ENCODE assay signal across 21 cellular contexts in genomic region chr4:112900416-112900815, GRCh38.
A peak's percentile ranks its signal among the peaks of the same experiment; 100 is the strongest.
DNase-seq lines count a peak whose midpoint lies in the region; ATAC-seq, FAIRE-seq and TF ChIP-seq lines count a peak whose summit lies in the region.
"Had no signal": no experiment of that assay in that cellular context is flagged by ENCODE, and none has a peak within 500 bp of the region (broad histone marks: within the 10 kb centered on the region; RNA-seq: fewer than 3 reads in every experiment).

No MANE protein-coding gene starts in this region.

- TF ChIP-seq CTCF in nephron (IDR thresholded peaks at IDR 0.05; ENCODE audit: unreplicated experiment in 3 of 3), result no peak

- peaks cover 29% of the 10 kb centered on the region for H3K4me1 Mint-ChIP-seq in nephron
- H3K4me1 Mint-ChIP-seq: IgD-negative memory B cell had no signal

- no peaks in the 10 kb centered on the region for H3K36me3 Mint-ChIP-seq in nephron (ENCODE audit: low read depth)
- H3K36me3 Mint-ChIP-seq: IgD-negative memory B cell had no signal

- H3K27me3 Mint-ChIP-seq in nephron (ENCODE audit: low read depth), result no peaks in the 10 kb centered on the region

- H3K27ac Mint-ChIP-seq in nephron, result peak overlapping the region; percentile 13 to 43 (median 37)
- H3K27ac Mint-ChIP-seq: CD4-positive, alpha-beta T cell; GM23338; HFFc6; IgD-negative memory B cell had no signal

- TF ChIP-seq POLR2A in GM12892 (IDR thresholded peaks at IDR 0.05; ENCODE audit: low read depth, low read length), result no peak

- FAIRE-seq in GM12892 (lab: Jason Lieb, UNC), result no peak
- FAIRE-seq: A549, GM12878, GM18507, HTR-8/SVneo had no signal

- in situ Hi-C loops in G401 (cut with HindIII; ENCODE audit: low sequenced_read_pairs), result no loop called here

- H3K9me3 Mint-ChIP-seq in nephron, result no peaks in the 10 kb centered on the region
- H3K9me3 Mint-ChIP-seq: CD4-positive, alpha-beta T cell; GM23338; HFFc6; IgD-negative memory B cell had no signal

- DNase-seq in NCI-H82 (lab: John Stamatoyannopoulos, UW) (peak; percentile 15), NCI-H82 treated with DMSO at 0.1 percent for 48 hours (lab: John Stamatoyannopoulos, UW; ENCODE audit: unreplicated experiment) (no peak), left lobe of liver (ENCODE audit: low spot score) (no peak), NCI-H526 (lab: John Stamatoyannopoulos, UW) (no peak), G401 (ENCODE audit: low spot score) (no peak), GM12892 (ENCODE audit: insufficient read length) (no peak)
- DNase-seq: AML-193; CD4-positive, alpha-beta T cell; DMS153; DMS79; H7; HFFc6; KBM-7 had no signal

- no peak overlapping the region for H3K4me3 Mint-ChIP-seq in nephron
- H3K4me3 Mint-ChIP-seq: CD4-positive, alpha-beta T cell; GM23338; HFFc6; IgD-negative memory B cell had no signal

- ATAC-seq in left lobe of liver, result peak; percentile 83
- ATAC-seq: A549, GM12878, GM23338, HCT116 had no signal
